In the genomic region with DNA sequence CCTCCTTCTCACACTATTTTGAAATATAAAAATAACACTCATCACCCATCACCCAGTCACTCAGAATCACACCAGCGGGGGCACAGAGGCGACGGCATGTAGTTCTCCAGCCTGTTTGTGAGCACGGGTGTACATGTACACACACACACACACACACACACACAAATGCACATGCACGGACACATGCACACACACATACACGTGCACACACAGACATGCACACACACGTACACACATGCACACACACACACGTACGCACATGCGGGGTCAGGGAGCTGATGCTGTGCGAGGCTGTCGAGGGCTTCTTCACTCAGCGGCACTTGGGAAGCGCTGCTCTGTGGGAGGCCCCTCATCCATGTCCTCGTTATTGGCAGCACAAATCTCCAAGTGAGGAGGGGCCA, we compare ENCODE assay signal across 29 cellular contexts.
DNase-seq lines count a peak whose midpoint lies in the region; ATAC-seq, FAIRE-seq and TF ChIP-seq lines count a peak whose summit lies in the region.
"Had no signal": no experiment of that assay in that cellular context is flagged by ENCODE, and none has a peak within 500 bp of the region (broad histone marks: within the 10 kb centered on the region; RNA-seq: fewer than 3 reads in every experiment).

No MANE protein-coding gene starts in this region.

- peak; percentile 31 for DNase-seq in natural killer cell treated with Interleukin-12 subunit alpha and Interleukin-12 subunit beta and Interleukin-15 and Interleukin-18, amount 100 ng/mL, for 72 hours (ENCODE audit: low spot score)
- DNase-seq in natural killer cell (no peak), bronchial epithelial cell (ENCODE audit: low read depth) (no peak), esophagus squamous epithelium (lab: John Stamatoyannopoulos, UW) (no peak), MCF 10A (ENCODE audit: unreplicated experiment) (no peak), cerebellar nuclear complex (lab: John Stamatoyannopoulos, UW) (no peak)
- DNase-seq: activated CD4-positive, alpha-beta T cell treated with anti-CD3 and anti-CD28 coated beads for 4 hours; activated naive CD4-positive, alpha-beta T cell; activated T-cell treated with anti-CD3 and anti-CD28 coated beads, Interleukin-2, amount 50 U/mL, for 4 hours; amygdala; KBM-7; left colon; MM.1S; naive B cell; NCI-H1436 treated with DMSO at 0.1 percent for 48 hours; NCI-H524; NK-92 treated with Interleukin-12 subunit alpha and Interleukin-12 subunit beta, amount 100 ng/mL, for 24 hours; stimulated activated CD8-positive, alpha-beta memory T cell treated with anti-CD3 and anti-CD28 coated beads, Interleukin-4, amount 100 ng/mL, for 48 hours; T-helper 1 cell had no signal

- WGBS in esophagus squamous epithelium, 2 donors = 92 to 93% methylated on average over 13 to 15 of the region's 15 CpGs

- H3K36me3 ChIP-seq in bronchial epithelial cell (ENCODE audit: control insufficient read depth, insufficient read depth, low read length) (no peaks in the 10 kb centered on the region), esophagus squamous epithelium (no peaks in the 10 kb centered on the region)
- H3K36me3 ChIP-seq: cardiac muscle cell, heart left ventricle, pancreas, SJSA1 had no signal

- no peaks in the 10 kb centered on the region for H3K36me3 Mint-ChIP-seq in natural killer cell treated with Interleukin-12 subunit alpha and Interleukin-12 subunit beta and Interleukin-15 and Interleukin-18, amount 100 ng/mL, for 72 hours
- H3K36me3 Mint-ChIP-seq in natural killer cell (no peaks in the 10 kb centered on the region), nephron (ENCODE audit: low read depth) (no peaks in the 10 kb centered on the region), MCF 10A (ENCODE audit: insufficient read depth, unreplicated experiment) (no peaks in the 10 kb centered on the region)

- no TSS peak for BruUV-seq in MCF 10A (replicated peaks; lab: Mats Ljungman, UMichigan)

- no peak overlapping the region for H3K27ac ChIP-seq in esophagus squamous epithelium
- H3K27ac ChIP-seq: cardiac muscle cell, heart left ventricle, pancreas, SJSA1, tibial nerve had no signal

- H3K27me3 ChIP-seq in bronchial epithelial cell (ENCODE audit: control insufficient read depth, insufficient read depth, low read length) (no peaks in the 10 kb centered on the region), esophagus squamous epithelium (no peaks in the 10 kb centered on the region)
- H3K27me3 ChIP-seq: cardiac muscle cell, heart left ventricle, pancreas, SJSA1, tibial nerve had no signal

- no peak for ATAC-seq in natural killer cell treated with Interleukin-12 subunit alpha and Interleukin-12 subunit beta and Interleukin-15 and Interleukin-18, amount 100 ng/mL, for 72 hours
- no peak for ATAC-seq in natural killer cell
- no peak for ATAC-seq in esophagus mucosa
- ATAC-seq: activated T-cell treated with anti-CD3 and anti-CD28 coated beads, Interleukin-2, amount 50 U/mL, for 4 hours; GM23338; heart left ventricle; left colon; Panc1; pancreas had no signal

- intact Hi-C loops in natural killer cell (cut with micrococcal nuclease) = no loop called here
- intact Hi-C loops in esophagus squamous epithelium (cut with DNase I) = no loop called here
- intact Hi-C loops in MCF 10A (cut with micrococcal nuclease) = no loop called here

- no peaks in the 10 kb centered on the region for H3K4me1 ChIP-seq in esophagus squamous epithelium
- H3K4me1 ChIP-seq: heart left ventricle, pancreas, SJSA1, tibial nerve had no signal

- peaks cover 0 to 14% of the 10 kb centered on the region in 2 donors for H3K4me1 Mint-ChIP-seq in natural killer cell treated with Interleukin-12 subunit alpha and Interleukin-12 subunit beta and Interleukin-15 and Interleukin-18, amount 100 ng/mL, for 72 hours (ENCODE audit: low read depth in 2 of 2)
- H3K4me1 Mint-ChIP-seq in natural killer cell (peaks cover 3 to 24% of the 10 kb centered on the region in 2 donors), nephron (peaks cover 27% of the 10 kb centered on the region), MCF 10A (ENCODE audit: insufficient read depth, unreplicated experiment) (no peaks in the 10 kb centered on the region)

- no peak overlapping the region for H3K27ac Mint-ChIP-seq in natural killer cell treated with Interleukin-12 subunit alpha and Interleukin-12 subunit beta and Interleukin-15 and Interleukin-18, amount 100 ng/mL, for 72 hours
- H3K27ac Mint-ChIP-seq in natural killer cell = no peak overlapping the region
- peak overlapping the region in 2 of 3 experiments; percentile 51 to 64 for H3K27ac Mint-ChIP-seq in nephron
- H3K27ac Mint-ChIP-seq in MCF 10A (ENCODE audit: low read depth, unreplicated experiment) = no peak overlapping the region
- H3K27ac Mint-ChIP-seq: GM23338, naive B cell had no signal

- no peak for TF ChIP-seq CTCF in natural killer cell (IDR thresholded peaks at IDR 0.05)
- no peak for TF ChIP-seq CTCF in bronchial epithelial cell (IDR thresholded peaks at IDR 0.05; ENCODE audit: insufficient read depth, low read length, severe bottlenecking)
- TF ChIP-seq CTCF in nephron (IDR thresholded peaks at IDR 0.05; ENCODE audit: unreplicated experiment in 3 of 3) = no peak
- TF ChIP-seq CTCF in esophagus squamous epithelium (IDR thresholded peaks at IDR 0.05) = no peak
- no peak for TF ChIP-seq CTCF in MCF 10A (IDR thresholded peaks at IDR 0.05; ENCODE audit: unreplicated experiment)

- H3K9me3 ChIP-seq in esophagus squamous epithelium = no peaks in the 10 kb centered on the region
- H3K9me3 ChIP-seq: heart left ventricle, pancreas, SJSA1, tibial nerve had no signal

- no peaks in the 10 kb centered on the region for H3K9me3 Mint-ChIP-seq in natural killer cell treated with Interleukin-12 subunit alpha and Interleukin-12 subunit beta and Interleukin-15 and Interleukin-18, amount 100 ng/mL, for 72 hours
- H3K9me3 Mint-ChIP-seq in natural killer cell (no peaks in the 10 kb centered on the region), nephron (no peaks in the 10 kb centered on the region), MCF 10A (ENCODE audit: unreplicated experiment) (no peaks in the 10 kb centered on the region)
- H3K9me3 Mint-ChIP-seq: activated T-cell treated with anti-CD3 and anti-CD28 coated beads, Interleukin-2, amount 50 U/mL, for 4 hours; GM23338; naive B cell had no signal

- H3K4me3 Mint-ChIP-seq in natural killer cell treated with Interleukin-12 subunit alpha and Interleukin-12 subunit beta and Interleukin-15 and Interleukin-18, amount 100 ng/mL, for 72 hours = no peak overlapping the region
- H3K4me3 Mint-ChIP-seq in natural killer cell (no peak overlapping the region), nephron (no peak overlapping the region), MCF 10A (ENCODE audit: unreplicated experiment) (no peak overlapping the region)
- H3K4me3 Mint-ChIP-seq: activated T-cell treated with anti-CD3 and anti-CD28 coated beads, Interleukin-2, amount 50 U/mL, for 4 hours; GM23338; naive B cell had no signal

- no peaks in the 10 kb centered on the region for H3K27me3 Mint-ChIP-seq in natural killer cell treated with Interleukin-12 subunit alpha and Interleukin-12 subunit beta and Interleukin-15 and Interleukin-18, amount 100 ng/mL, for 72 hours
- no peaks in the 10 kb centered on the region for H3K27me3 Mint-ChIP-seq in natural killer cell (ENCODE audit: low read depth in 2 of 2)
- H3K27me3 Mint-ChIP-seq in nephron (ENCODE audit: low read depth) = peaks cover 13% of the 10 kb centered on the region
- no peaks in the 10 kb centered on the region for H3K27me3 Mint-ChIP-seq in MCF 10A (ENCODE audit: insufficient read depth, unreplicated experiment)
- H3K27me3 Mint-ChIP-seq: naive B cell had no signal

- peak; percentile 93 for FAIRE-seq in bronchial epithelial cell (lab: Jason Lieb, UNC)
- FAIRE-seq: D721Med, pancreas had no signal

- POLR2A ChIA-PET in MCF 10A (lab: Yijun Ruan, JAX) = no interaction called here

- CTCF ChIA-PET in MCF 10A (lab: Yijun Ruan, JAX) = no interaction called here

- TF ChIP-seq POLR2A in esophagus squamous epithelium (IDR thresholded peaks at IDR 0.05) = no peak

- no peak overlapping the region for H3K4me3 ChIP-seq in bronchial epithelial cell (ENCODE audit: low read depth, low read length)
- H3K4me3 ChIP-seq in esophagus squamous epithelium = no peak overlapping the region
- H3K4me3 ChIP-seq: cardiac muscle cell, GM23338, heart left ventricle, pancreas, SJSA1, tibial nerve had no signal

Comparison
In these comparisons a context has a peak if more than half of its experiments do, and no peak if none do; other contexts are left out.
1. H3K27ac Mint-ChIP-seq: peak in nephron (2 of 3); none in natural killer cell treated with Interleukin-12 subunit alpha and Interleukin-12 subunit beta and Interleukin-15 and Interleukin-18, amount 100 ng/mL, for 72 hours (0 of 2), natural killer cell (0 of 2) and MCF 10A (single experiment).